In genomic region chr12:128818065-128819022, GRCh38 we compare ENCODE assay signal across 1 cellular context.
TF ChIP-seq lines count a peak whose summit lies in the region.

No MANE protein-coding gene starts in this region.

TF ChIP-seq in IMR-90, 13 proteins besides CTCF, POLR2A, EP300 and RAD21:
- no peak for TF ChIP-seq BHLHE40 (IDR thresholded peaks at IDR 0.05; ENCODE audit: low read depth, low read length)
- TF ChIP-seq USF2 (IDR thresholded peaks at IDR 0.05; ENCODE audit: low read depth, low read length), result no peak
- TF ChIP-seq RCOR1 (IDR thresholded peaks at IDR 0.05; ENCODE audit: insufficient replicate concordance, low read length), result no peak
- no peak for TF ChIP-seq NFE2L2 (IDR thresholded peaks at IDR 0.05; ENCODE audit: low read depth, low read length)
- TF ChIP-seq RFX5 (IDR thresholded peaks at IDR 0.05; ENCODE audit: low read depth, low read length), result no peak
- no peak for TF ChIP-seq MAFK (IDR thresholded peaks at IDR 0.05; ENCODE audit: low read depth, low read length)
- no peak for TF ChIP-seq SMC3 (IDR thresholded peaks at IDR 0.05; ENCODE audit: low read depth, low read length)
- TF ChIP-seq CHD1 (IDR thresholded peaks at IDR 0.05; ENCODE audit: low read depth, low read length), result no peak
- TF ChIP-seq FOS (IDR thresholded peaks at IDR 0.05; ENCODE audit: low read depth, low read length), result no peak
- no peak for TF ChIP-seq CEBPB (IDR thresholded peaks at IDR 0.05; ENCODE audit: low read depth, low read length)
- no peak for TF ChIP-seq ELK1 (IDR thresholded peaks at IDR 0.05; ENCODE audit: borderline replicate concordance, low read depth, low read length)
